In the genomic region with DNA sequence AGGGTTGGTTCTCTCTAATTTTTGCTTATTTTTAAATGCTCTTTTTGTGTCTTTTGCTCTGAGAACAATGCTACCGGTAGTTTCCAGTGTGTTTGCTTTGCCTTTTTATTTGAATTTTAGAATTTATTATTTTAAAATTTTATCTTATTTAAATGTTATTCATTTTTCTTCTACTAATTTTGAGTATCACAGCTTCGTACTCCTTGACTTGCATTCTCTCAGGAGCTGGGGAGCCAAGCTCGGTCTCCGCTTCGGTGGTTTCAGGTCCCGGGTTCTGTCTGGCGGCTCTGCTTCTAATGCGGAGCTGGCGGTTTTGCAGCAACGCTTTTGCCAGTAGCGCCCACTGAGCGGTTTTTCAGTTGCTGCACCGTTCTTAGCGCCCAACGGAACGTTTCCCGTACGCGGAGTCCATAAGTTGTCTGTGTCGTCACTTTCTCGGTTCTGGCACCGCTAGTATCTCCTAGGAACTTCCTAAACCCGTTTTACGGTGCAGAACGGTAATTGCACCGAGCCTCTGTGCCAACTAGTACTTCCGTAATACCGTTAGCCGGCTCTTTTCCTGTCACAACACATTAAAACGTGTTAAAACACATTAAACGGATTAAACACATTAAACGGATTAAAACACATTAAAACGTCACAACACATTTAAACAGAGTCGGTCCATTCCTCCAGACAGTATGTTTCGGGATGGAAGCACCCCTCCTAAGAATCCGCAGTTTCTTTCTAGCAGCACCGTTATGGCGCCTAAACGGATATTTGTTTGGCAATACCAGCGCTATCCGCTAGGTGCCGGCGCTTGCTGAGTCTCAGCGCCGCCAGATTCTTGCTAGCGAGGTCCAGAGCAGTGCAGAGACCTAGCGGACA, we compare ENCODE assay signal across 8 cellular contexts.
DNase-seq lines count a peak whose midpoint lies in the region; ATAC-seq and TF ChIP-seq lines count a peak whose summit lies in the region.

No MANE protein-coding gene starts in this region.

- in situ Hi-C loops in ACHN (cut with HindIII; ENCODE audit: low pct_ligation_motif_present, low pct_unique_long_range_greater_than_20kb, low sequenced_read_pairs) = no loop called here

- DNase-seq in ACHN (peak; percentile 90), OCI-M2 (lab: John Stamatoyannopoulos, UW; ENCODE audit: unreplicated experiment) (peak; percentile 89), activated T-helper 1 cell treated with Interleukin-2 at 50 U/mL for 16 hours (ENCODE audit: low read depth) (peak; percentile 76), fibroblast of pulmonary artery (ENCODE audit: low read depth) (peak; percentile 95)

- H3K4me3 ChIP-seq in fibroblast of pulmonary artery (replicated peaks; ENCODE audit: low read depth, low read length) (peak overlapping the region; percentile 80), neuron (ENCODE audit: low read length) (peak overlapping the region; percentile 66), stomach smooth muscle (ENCODE audit: low read length in 2 of 2) (peak overlapping the region; percentile 15 to 59)

- peak; percentile 80 for TF ChIP-seq CTCF in fibroblast of pulmonary artery (IDR thresholded peaks at IDR 0.05; ENCODE audit: low read length, missing control alignments)

- H3K27me3 ChIP-seq in neuron (ENCODE audit: insufficient read depth, low read length) (peaks cover 3% of the 10 kb centered on the region), stomach smooth muscle (ENCODE audit: control insufficient read depth in 1 of 2, insufficient read depth in 2 of 2, low read length in 2 of 2) (peaks cover 68 to 85% of the 10 kb centered on the region in 2 donors)

- H3K4me1 ChIP-seq in neuron (ENCODE audit: insufficient read depth, low read length) (peaks cover 10% of the 10 kb centered on the region), stomach smooth muscle (ENCODE audit: control insufficient read depth, insufficient read depth, low read length) (peaks cover 13% of the 10 kb centered on the region)

- ATAC-seq in GM18861 (IDR thresholded peaks at IDR 0.05; ENCODE audit: unreplicated experiment) (peak; percentile 49), HG03103 (IDR thresholded peaks at IDR 0.05; ENCODE audit: low read depth, unreplicated experiment) (peak; percentile 47)

- H3K9me3 ChIP-seq in neuron (ENCODE audit: low read length) = no peaks in the 10 kb centered on the region
- peaks cover 0 to 6% of the 10 kb centered on the region in 2 donors for H3K9me3 ChIP-seq in stomach smooth muscle (ENCODE audit: control insufficient read depth in 2 of 2, low read length in 2 of 2)

- peak overlapping the region; percentile 61 for H3K27ac ChIP-seq in stomach smooth muscle (ENCODE audit: low read length)

- H3K36me3 ChIP-seq in neuron (ENCODE audit: insufficient read depth, low read length) (no peaks in the 10 kb centered on the region), stomach smooth muscle (ENCODE audit: control insufficient read depth in 2 of 2, insufficient read depth in 2 of 2, low read length in 2 of 2) (no peaks in the 10 kb centered on the region)

- H2AFZ ChIP-seq in neuron (ENCODE audit: low read depth, low read length) = peak overlapping the region; percentile 96

- H3K9ac ChIP-seq in stomach smooth muscle (ENCODE audit: low read length in 2 of 2) = no peak overlapping the region

Comparison
In these comparisons a context has a peak if more than half of its experiments do, and no peak if none do; other contexts are left out.
1. Peak in every context shown above with its lines: DNase-seq, ATAC-seq, H3K4me3 ChIP-seq and H3K27ac ChIP-seq.